Comparison of ENCODE assay signal across 1 cellular context in genomic region chr12:111256629-111257434, GRCh38.
TF ChIP-seq lines count a peak whose summit lies in the region.

No MANE protein-coding gene starts in this region.

TF ChIP-seq in HCT116, 20 proteins besides CTCF, POLR2A, EP300 and RAD21 (continued from another document):
- TF ChIP-seq ZBTB33 (IDR thresholded peaks at IDR 0.05; ENCODE audit: extremely low read depth, insufficient replicate concordance, low read length) (no peak), EZH2 (IDR thresholded peaks at IDR 0.05) (no peak), SIN3A (IDR thresholded peaks at IDR 0.05; ENCODE audit: low read depth) (no peak), EZH2phosphoT487 (IDR thresholded peaks at IDR 0.05; ENCODE audit: borderline replicate concordance) (no peak), SP1 (IDR thresholded peaks at IDR 0.05; ENCODE audit: low read depth) (no peak)
